In the genomic region with DNA sequence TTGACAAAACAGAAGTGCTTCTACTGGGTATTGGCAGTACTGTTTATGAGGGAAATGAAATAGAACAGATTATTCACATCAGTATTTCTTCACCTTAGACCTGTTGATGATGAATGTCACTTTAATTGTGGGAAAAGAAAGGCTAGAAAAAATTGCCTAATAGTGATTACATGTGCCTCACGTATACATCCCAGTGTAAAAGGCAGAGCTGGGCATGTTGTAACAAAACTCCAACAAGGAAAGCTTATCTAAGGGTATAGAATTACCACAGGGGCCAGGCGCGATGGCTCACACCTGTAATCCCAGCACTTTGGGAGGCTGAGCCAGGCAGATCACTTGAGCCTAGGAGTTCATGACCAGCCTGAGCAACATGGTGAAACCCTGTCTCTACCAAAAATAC, we compare ENCODE assay signal across 17 cellular contexts. TPM values are rescaled to one million over a fixed set of nuclear protein-coding genes. Genes with fewer than 3 reads are reported as not detected.
DNase-seq lines count a peak whose midpoint lies in the region; ATAC-seq and TF ChIP-seq lines count a peak whose summit lies in the region.
"Had no signal": no experiment of that assay in that cellular context is flagged by ENCODE, and none has a peak within 500 bp of the region (broad histone marks: within the 10 kb centered on the region; RNA-seq: fewer than 3 reads in every experiment).

No MANE protein-coding gene starts in this region.

- no peak for TF ChIP-seq CTCF in HEK293 (tag by site-specific recombination; IDR thresholded peaks at IDR 0.05)
- TF ChIP-seq CTCF in epithelial cell of esophagus (IDR thresholded peaks at IDR 0.05; ENCODE audit: insufficient read depth, low read depth, low read length, missing control alignments), result no peak

- H3K4me1 ChIP-seq in HEK293 (ENCODE audit: control insufficient read depth, insufficient read depth, low read length), result 0 out of 2 replicates have a peak, but pooled peaks cover 5% of the 10 kb centered on the region

- no peak overlapping the region for H3K27ac ChIP-seq in HEK293 (ENCODE audit: extremely low read depth, low read depth, low read length)
- H3K27ac ChIP-seq: SK-N-MC had no signal

- H3K4me3 Mint-ChIP-seq in IgD-negative memory B cell, result peak overlapping the region in 3 of 4 donors; percentile 21 to 38 (median 21)
- H3K4me3 Mint-ChIP-seq: B cell, T-cell had no signal

- CTCF ChIA-PET in HEK293 (lab: Yijun Ruan, JAX), result interaction anchor here (0.5 to 1.1 kb wide), 2 partner anchors 10 to 216 kb away, joined by 3 to 4 read pairs; no protein-coding TSS in a partner anchor

- POLR2A ChIA-PET in HEK293 (lab: Yijun Ruan, JAX), result no interaction called here

- H3K4me3 ChIP-seq in HEK293 (ENCODE audit: low read depth, low read length), result no peak overlapping the region
- no peak overlapping the region for H3K4me3 ChIP-seq in epithelial cell of esophagus (ENCODE audit: low read length)
- H3K4me3 ChIP-seq: SK-N-MC had no signal

- ATAC-seq in GM19035 (IDR thresholded peaks at IDR 0.05; ENCODE audit: unreplicated experiment) (no peak), HG02642 (IDR thresholded peaks at IDR 0.05; ENCODE audit: poor library complexity, unreplicated experiment) (no peak)
- ATAC-seq: T-cell had no signal

- DNase-seq in NCI-H2171 (lab: John Stamatoyannopoulos, UW) (peak; percentile 25), epithelial cell of esophagus (ENCODE audit: low read depth) (peak; percentile 99), putamen (ENCODE audit: low spot score) (no peak)
- DNase-seq: Calu3; CD4-positive, alpha-beta T cell; DMS79; NCI-H1694; NCI-H82; Right ventricle myocardium superior; T-cell; T-helper 9 cell had no signal

- no peaks in the 10 kb centered on the region for H3K9me3 Mint-ChIP-seq in IgD-negative memory B cell
- H3K9me3 Mint-ChIP-seq: CD4-positive, alpha-beta T cell; T-cell had no signal

- H3K36me3 ChIP-seq in HEK293 (ENCODE audit: control insufficient read depth in 2 of 2, insufficient read depth in 1 of 2, low read length in 2 of 2), result peaks cover 0 to 33% of the 10 kb centered on the region in 2 experiments; a peak in 1 of 3 replicates

- H3K27ac Mint-ChIP-seq in IgD-negative memory B cell, result no peak overlapping the region
- H3K27ac Mint-ChIP-seq: B cell; CD4-positive, alpha-beta T cell; T-cell had no signal

- peaks cover 15% of the 10 kb centered on the region for H3K36me3 Mint-ChIP-seq in IgD-negative memory B cell

- peaks cover 24 to 28% (median 24%) of the 10 kb centered on the region in 3 donors for H3K4me1 Mint-ChIP-seq in IgD-negative memory B cell

- no peaks in the 10 kb centered on the region for H3K27me3 Mint-ChIP-seq in IgD-negative memory B cell
- H3K27me3 Mint-ChIP-seq: B cell; CD4-positive, alpha-beta T cell; T-cell had no signal

- H3K9me3 ChIP-seq in HEK293 (ENCODE audit: control insufficient read depth, insufficient read depth, low read depth, low read length), result no peaks in the 10 kb centered on the region

TF ChIP-seq in HEK293, 187 proteins besides CTCF, POLR2A, EP300 and RAD21:
- TF ChIP-seq, protein P1, sequence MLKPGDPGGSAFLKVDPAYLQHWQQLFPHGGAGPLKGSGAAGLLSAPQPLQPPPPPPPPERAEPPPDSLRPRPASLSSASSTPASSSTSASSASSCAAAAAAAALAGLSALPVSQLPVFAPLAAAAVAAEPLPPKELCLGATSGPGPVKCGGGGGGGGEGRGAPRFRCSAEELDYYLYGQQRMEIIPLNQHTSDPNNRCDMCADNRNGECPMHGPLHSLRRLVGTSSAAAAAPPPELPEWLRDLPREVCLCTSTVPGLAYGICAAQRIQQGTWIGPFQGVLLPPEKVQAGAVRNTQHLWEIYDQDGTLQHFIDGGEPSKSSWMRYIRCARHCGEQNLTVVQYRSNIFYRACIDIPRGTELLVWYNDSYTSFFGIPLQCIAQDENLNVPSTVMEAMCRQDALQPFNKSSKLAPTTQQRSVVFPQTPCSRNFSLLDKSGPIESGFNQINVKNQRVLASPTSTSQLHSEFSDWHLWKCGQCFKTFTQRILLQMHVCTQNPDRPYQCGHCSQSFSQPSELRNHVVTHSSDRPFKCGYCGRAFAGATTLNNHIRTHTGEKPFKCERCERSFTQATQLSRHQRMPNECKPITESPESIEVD (tag by site-specific recombination; IDR thresholded peaks at IDR 0.05), result peak; percentile 37; the same call in 1 of the 2 replicates
- TF ChIP-seq ZSCAN30 (tag by site-specific recombination; IDR thresholded peaks at IDR 0.05) (no peak), SCRT2 (tag by site-specific recombination; IDR thresholded peaks at IDR 0.05) (peak; percentile 90), ZNF138 (tag by site-specific recombination; IDR thresholded peaks at IDR 0.05; ENCODE audit: borderline replicate concordance) (no peak), ZNF433 (tag by site-specific recombination; IDR thresholded peaks at IDR 0.05; ENCODE audit: low read depth) (no peak), FEZF1 (tag by site-specific recombination; IDR thresholded peaks at IDR 0.05) (peak; percentile 67), KLF9 (tag by site-specific recombination; IDR thresholded peaks at IDR 0.05; ENCODE audit: low read depth) (no peak), ZXDB (tag by site-specific recombination; IDR thresholded peaks at IDR 0.05) (0 out of 2 replicates have a peak, but pooled peaks have one; percentile 22), ZNF843 (tag by site-specific recombination; IDR thresholded peaks at IDR 0.05) (no peak), KLF10 (tag by site-specific recombination; IDR thresholded peaks at IDR 0.05) (no peak), BCL11B (tag by site-specific recombination; IDR thresholded peaks at IDR 0.05; ENCODE audit: low read depth) (no peak), SCRT1 (tag by site-specific recombination; IDR thresholded peaks at IDR 0.05; ENCODE audit: borderline replicate concordance) (peak; percentile 64; the same call in 1 of the 2 replicates), SP2 (tag by site-specific recombination; IDR thresholded peaks at IDR 0.05) (no peak)

RNA-seq across cellular contexts. Expression of a gene that starts 4.2 kb away (rescaled TPM):
- 19.8 TPM for polyA plus RNA-seq in IgD-negative memory B cell
